19 cellular contexts compared by ENCODE assay signal in the genomic region with DNA sequence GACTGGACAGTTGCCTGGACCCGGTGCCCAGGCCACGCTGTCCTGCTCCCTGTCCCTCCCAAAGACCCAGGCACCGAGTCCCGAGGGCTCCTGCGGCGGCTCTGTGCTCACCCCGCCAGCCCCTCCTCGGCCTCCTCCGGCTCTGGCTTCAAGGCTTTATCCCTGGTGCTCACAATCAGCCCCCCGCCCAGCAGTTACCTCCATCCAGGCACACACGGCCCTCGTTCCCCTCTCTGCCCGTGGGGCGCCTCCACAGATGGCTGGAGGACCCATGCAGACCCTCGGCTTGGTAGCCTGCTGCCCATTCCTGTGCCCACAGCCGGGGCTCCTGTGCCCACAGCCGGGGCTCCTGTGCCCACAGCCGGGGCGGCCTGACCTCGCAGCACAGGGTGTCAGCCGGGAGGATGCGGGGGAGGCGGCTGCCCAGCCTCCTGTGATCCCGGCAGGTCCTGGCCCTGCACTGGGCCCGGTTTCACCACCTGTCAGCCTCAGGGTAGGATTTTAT. TPM values are rescaled to one million over a fixed set of nuclear protein-coding genes. Genes with fewer than 3 reads are reported as not detected.
DNase-seq lines count a peak whose midpoint lies in the region; TF ChIP-seq lines count a peak whose summit lies in the region.
"Had no signal": no experiment of that assay in that cellular context is flagged by ENCODE, and none has a peak within 500 bp of the region (broad histone marks: within the 10 kb centered on the region; RNA-seq: fewer than 3 reads in every experiment).

No MANE protein-coding gene starts in this region.

- no peaks in the 10 kb centered on the region for H3K9me3 ChIP-seq in BLaER1 treated with 17β-estradiol and CSF1 and Interleukin-3, amounts not matched to agents 10 nM and 100 nM (replicated peaks in 1 of 11)
- H3K9me3 ChIP-seq in endodermal cell (ENCODE audit: control insufficient read depth, low read length) (no peaks in the 10 kb centered on the region), mesenchymal stem cell (ENCODE audit: control insufficient read depth, low read length) (no peaks in the 10 kb centered on the region), ascending aorta (no peaks in the 10 kb centered on the region)
- H3K9me3 ChIP-seq: SJCRH30 had no signal

- no peak overlapping the region for H3K4me3 ChIP-seq in BLaER1 treated with 17β-estradiol and CSF1 and Interleukin-3, amounts not matched to agents 10 nM and 100 nM
- H3K4me3 ChIP-seq in endodermal cell (ENCODE audit: low read length) (no peak overlapping the region), mesenchymal stem cell (ENCODE audit: insufficient read depth in 1 of 2, low read depth in 1 of 2, low read length in 2 of 2) (no peak overlapping the region), ascending aorta (no peak overlapping the region)
- H3K4me3 ChIP-seq: SJCRH30 had no signal

- H3K36me3 Mint-ChIP-seq in endodermal cell (ENCODE audit: low read depth) = no peaks in the 10 kb centered on the region
- H3K36me3 Mint-ChIP-seq: CD14-positive monocyte had no signal

- no peak overlapping the region for H2AFZ ChIP-seq in mesenchymal stem cell (ENCODE audit: low read depth, low read length)

- no peaks in the 10 kb centered on the region for H3K79me1 ChIP-seq in mesenchymal stem cell (replicated peaks; ENCODE audit: low read length, poor library complexity, severe bottlenecking)

- H3K27ac Mint-ChIP-seq in endodermal cell = no peak overlapping the region
- H3K27ac Mint-ChIP-seq: CD14-positive monocyte had no signal

- H3K9ac ChIP-seq in BLaER1 treated with 17β-estradiol and CSF1 and Interleukin-3, amounts not matched to agents 10 nM and 100 nM = no peak overlapping the region; a peak in 1 of 22 replicates
- H3K9ac ChIP-seq in endodermal cell (ENCODE audit: extremely low read depth, low read length, poor library complexity, severe bottlenecking) (no peak overlapping the region), mesenchymal stem cell (ENCODE audit: low read length) (no peak overlapping the region)

- peaks cover 38% of the 10 kb centered on the region for H3K4me1 Mint-ChIP-seq in endodermal cell

- H3K27me3 ChIP-seq in BLaER1 treated with 17β-estradiol and CSF1 and Interleukin-3, amounts not matched to agents 10 nM and 100 nM = peaks cover 0 to 6% (median 4%) of the 10 kb centered on the region in 11 experiments; a peak in 13 of 22 replicates
- H3K27me3 ChIP-seq in endodermal cell (ENCODE audit: control insufficient read depth, insufficient read depth, low read length, poor library complexity, severe bottlenecking) (no peaks in the 10 kb centered on the region), mesenchymal stem cell (ENCODE audit: control insufficient read depth in 1 of 2, insufficient read depth in 1 of 2, low read length in 2 of 2) (no peaks in the 10 kb centered on the region), ascending aorta (no peaks in the 10 kb centered on the region)

- peaks cover 35 to 97% (median 77%) of the 10 kb centered on the region in 10 experiments for H3K4me1 ChIP-seq in BLaER1 treated with 17β-estradiol and CSF1 and Interleukin-3, amounts not matched to agents 10 nM and 100 nM
- H3K4me1 ChIP-seq in endodermal cell (ENCODE audit: control insufficient read depth, insufficient read depth, low read length) (peaks cover 39% of the 10 kb centered on the region), mesenchymal stem cell (ENCODE audit: control insufficient read depth, insufficient read depth, low read depth, low read length) (peaks cover 27% of the 10 kb centered on the region), ascending aorta (peaks cover 5 to 23% of the 10 kb centered on the region in 2 donors)

- H2AK5ac ChIP-seq in mesenchymal stem cell (ENCODE audit: low read length, severe bottlenecking) = peak overlapping the region; percentile 22

- H4K8ac ChIP-seq in mesenchymal stem cell (ENCODE audit: low read length) = peak overlapping the region; percentile 27

- H3K27me3 Mint-ChIP-seq in endodermal cell (ENCODE audit: insufficient read depth) = no peaks in the 10 kb centered on the region

- 94% methylated on average over 16 to 25 of the region's 25 CpGs for WGBS in endodermal cell (ENCODE audit: insufficient coverage in 1 of 2, insufficient read length in 1 of 2), 2 experiments
- 93% methylated on average over 25 of the region's 25 CpGs for WGBS in mesenchymal stem cell

- H4K20me1 ChIP-seq in BLaER1 treated with 17β-estradiol and CSF1 and Interleukin-3, amounts not matched to agents 10 nM and 100 nM = 0 out of 22 replicates have a peak, but pooled peaks cover 0 to 4% (median 0%) of the 10 kb centered on the region in 11 experiments

- H3K14ac ChIP-seq in mesenchymal stem cell (ENCODE audit: low read length in 2 of 2) = no peak overlapping the region

- H3K4me2 ChIP-seq in BLaER1 treated with 17β-estradiol and CSF1 and Interleukin-3, amounts not matched to agents 10 nM and 100 nM = peak overlapping the region in 8 of 11 experiments; percentile 17 to 72 (median 54); a peak in 11 of 22 replicates
- H3K4me2 ChIP-seq in mesenchymal stem cell (ENCODE audit: low read length, poor library complexity, severe bottlenecking) = no peak overlapping the region

- peak overlapping the region in 4 of 11 experiments; percentile 17 to 47 (median 27); a peak in 5 of 22 replicates for H3K27ac ChIP-seq in BLaER1 treated with 17β-estradiol and CSF1 and Interleukin-3, amounts not matched to agents 10 nM and 100 nM
- H3K27ac ChIP-seq in endodermal cell (ENCODE audit: low read depth, low read length) (no peak overlapping the region), mesenchymal stem cell (ENCODE audit: low read length, poor library complexity, severe bottlenecking) (no peak overlapping the region), ascending aorta (no peak overlapping the region)
- H3K27ac ChIP-seq: RWPE1, SJCRH30 had no signal

- intact Hi-C loops in ascending aorta (cut with DNase I) = no loop called here

- H3K23ac ChIP-seq in mesenchymal stem cell (ENCODE audit: low read length in 2 of 2) = no peak overlapping the region

- H3K4me3 Mint-ChIP-seq in endodermal cell = no peak overlapping the region
- H3K4me3 Mint-ChIP-seq: CD14-positive monocyte had no signal

- no peaks in the 10 kb centered on the region for H3K9me3 Mint-ChIP-seq in endodermal cell

- peak; percentile 20 for DNase-seq in ELF-1 (ENCODE audit: low read depth, low spot score)
- DNase-seq in endodermal cell = peak; percentile 46
- no peak for DNase-seq in mesenchymal stem cell
- no peak for DNase-seq in ascending aorta (ENCODE audit: low spot score in 2 of 2)
- DNase-seq in NCI-H510A (lab: John Stamatoyannopoulos, UW) = no peak
- DNase-seq in amniotic stem cell (lab: John Stamatoyannopoulos, UW) = no peak
- DNase-seq: DMS153, GF-D8, HCEC 1CT, KBM-7, NCI-H1105, NCI-H2081, NCI-H82, PC-3, SW 1271 had no signal

- TF ChIP-seq CTCF in endodermal cell (conservative IDR thresholded peaks at IDR 0.05) (no peak), ascending aorta (IDR thresholded peaks at IDR 0.05) (no peak)

- H3K18ac ChIP-seq in mesenchymal stem cell (ENCODE audit: low read depth in 1 of 2, low read length in 2 of 2) = peak overlapping the region; percentile 44 to 79

- peak overlapping the region; percentile 92 for H2BK15ac ChIP-seq in mesenchymal stem cell (ENCODE audit: low read depth, poor library complexity, severe bottlenecking)

- peak overlapping the region; percentile 80 to 88 for H2BK12ac ChIP-seq in mesenchymal stem cell (ENCODE audit: low read length in 2 of 2)

- peak overlapping the region; percentile 42 for H2BK120ac ChIP-seq in mesenchymal stem cell (ENCODE audit: low read depth, low read length)

- peak overlapping the region; percentile 63 to 79 for H3K4ac ChIP-seq in mesenchymal stem cell (ENCODE audit: low read depth in 1 of 2, low read length in 2 of 2)

- peak overlapping the region; percentile 64 for H4K91ac ChIP-seq in mesenchymal stem cell (ENCODE audit: low read length)

- H3K36me3 ChIP-seq in BLaER1 treated with 17β-estradiol and CSF1 and Interleukin-3, amounts not matched to agents 10 nM and 100 nM = no peaks in the 10 kb centered on the region
- H3K36me3 ChIP-seq in endodermal cell (ENCODE audit: control insufficient read depth, insufficient read depth, low read length) (no peaks in the 10 kb centered on the region), mesenchymal stem cell (ENCODE audit: control insufficient read depth in 1 of 2, insufficient read depth in 2 of 2, low read depth in 1 of 2, low read length in 2 of 2) (no peaks in the 10 kb centered on the region), ascending aorta (no peaks in the 10 kb centered on the region)
- H3K36me3 ChIP-seq: SJCRH30 had no signal

- no peak overlapping the region for H2BK5ac ChIP-seq in mesenchymal stem cell (ENCODE audit: low read depth, low read length, poor library complexity, severe bottlenecking)

RNA-seq across cellular contexts. Expression of gene COL18A1, which starts 52.3 kb away (rescaled TPM):
- 100 to 1,000 TPM; 332 to 398 TPM for total RNA-seq in endodermal cell
- 216 TPM for polyA plus RNA-seq in endodermal cell (2013, experiment 1 of 2)
- 213 TPM for polyA plus RNA-seq in endodermal cell (2013, experiment 2 of 2)
- polyA plus RNA-seq in mesenchymal stem cell (2013, experiment 1 of 2) = 330 TPM
- 322 TPM for polyA plus RNA-seq in mesenchymal stem cell (2013, experiment 2 of 2)
- total RNA-seq in ascending aorta = 699 TPM

Comparison
In these comparisons a context has a peak if more than half of its experiments do, and no peak if none do; other contexts are left out.
1. DNase-seq: peak in ELF-1 (single experiment) and endodermal cell (single experiment); none in mesenchymal stem cell (single experiment), ascending aorta (0 of 2), NCI-H510A (single experiment) and amniotic stem cell (single experiment).